ENCODE assay signal across 1 cellular context in the genomic region with DNA sequence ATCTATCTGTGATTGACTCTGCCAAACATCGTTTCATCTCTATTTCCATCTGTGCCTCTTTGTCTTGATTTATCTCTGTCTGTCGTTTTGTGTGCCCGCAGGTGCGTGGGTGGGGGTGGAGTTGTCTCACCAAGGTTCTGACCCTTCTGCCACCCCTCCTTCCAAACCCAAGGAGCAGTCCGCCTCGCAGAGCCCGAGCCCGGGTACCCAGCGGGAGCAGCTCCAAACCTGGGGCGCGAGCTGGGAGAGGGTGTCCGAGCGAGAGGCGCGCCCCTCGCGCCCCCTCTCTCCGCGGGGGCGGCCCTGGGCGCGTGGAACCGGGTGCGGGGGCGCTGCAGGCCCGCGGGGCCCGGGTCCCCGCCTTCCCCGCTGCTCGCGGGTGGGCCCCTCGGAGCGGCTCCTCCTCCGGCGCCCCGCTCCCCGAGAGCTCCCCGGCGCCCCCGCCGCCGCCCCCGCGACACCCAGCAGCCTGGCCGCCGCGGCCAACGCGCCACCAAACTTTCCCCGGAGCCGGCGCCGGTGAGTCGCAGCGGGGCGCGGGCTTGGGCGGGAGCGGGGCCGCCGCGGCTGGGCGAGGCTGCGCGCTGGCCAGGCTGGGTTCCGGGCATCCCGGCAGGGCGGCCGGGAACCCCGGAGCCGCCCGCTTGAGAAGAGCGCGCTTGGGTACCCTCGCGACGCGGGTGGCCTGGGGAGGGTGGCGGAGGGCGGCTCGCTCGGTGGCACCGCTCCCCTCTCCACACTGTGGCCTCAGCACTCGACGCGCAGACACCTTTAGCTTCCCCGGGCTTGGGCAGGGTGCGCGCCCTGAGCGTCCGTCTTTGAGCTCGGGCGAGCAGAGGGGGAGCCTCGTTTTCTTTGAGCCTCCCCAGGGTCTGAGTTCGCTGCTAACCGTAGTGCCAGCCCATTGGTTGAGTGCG.
TF ChIP-seq lines count a peak whose summit lies in the region.

A gene with protein sequence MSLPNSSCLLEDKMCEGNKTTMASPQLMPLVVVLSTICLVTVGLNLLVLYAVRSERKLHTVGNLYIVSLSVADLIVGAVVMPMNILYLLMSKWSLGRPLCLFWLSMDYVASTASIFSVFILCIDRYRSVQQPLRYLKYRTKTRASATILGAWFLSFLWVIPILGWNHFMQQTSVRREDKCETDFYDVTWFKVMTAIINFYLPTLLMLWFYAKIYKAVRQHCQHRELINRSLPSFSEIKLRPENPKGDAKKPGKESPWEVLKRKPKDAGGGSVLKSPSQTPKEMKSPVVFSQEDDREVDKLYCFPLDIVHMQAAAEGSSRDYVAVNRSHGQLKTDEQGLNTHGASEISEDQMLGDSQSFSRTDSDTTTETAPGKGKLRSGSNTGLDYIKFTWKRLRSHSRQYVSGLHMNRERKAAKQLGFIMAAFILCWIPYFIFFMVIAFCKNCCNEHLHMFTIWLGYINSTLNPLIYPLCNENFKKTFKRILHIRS (plus strand): TSS at position 458 of the 917 bp plus-strand sequence. CDS start 104,545 bp downstream, outside the sequence.

TF ChIP-seq in HepG2, 621 proteins besides CTCF, POLR2A, EP300 and RAD21:
- TF ChIP-seq, protein P1, sequence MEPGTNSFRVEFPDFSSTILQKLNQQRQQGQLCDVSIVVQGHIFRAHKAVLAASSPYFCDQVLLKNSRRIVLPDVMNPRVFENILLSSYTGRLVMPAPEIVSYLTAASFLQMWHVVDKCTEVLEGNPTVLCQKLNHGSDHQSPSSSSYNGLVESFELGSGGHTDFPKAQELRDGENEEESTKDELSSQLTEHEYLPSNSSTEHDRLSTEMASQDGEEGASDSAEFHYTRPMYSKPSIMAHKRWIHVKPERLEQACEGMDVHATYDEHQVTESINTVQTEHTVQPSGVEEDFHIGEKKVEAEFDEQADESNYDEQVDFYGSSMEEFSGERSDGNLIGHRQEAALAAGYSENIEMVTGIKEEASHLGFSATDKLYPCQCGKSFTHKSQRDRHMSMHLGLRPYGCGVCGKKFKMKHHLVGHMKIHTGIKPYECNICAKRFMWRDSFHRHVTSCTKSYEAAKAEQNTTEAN (CRISPR knock-in tag; conservative IDR thresholded peaks at IDR 0.05) = no peak
- TF ChIP-seq, protein P2, sequence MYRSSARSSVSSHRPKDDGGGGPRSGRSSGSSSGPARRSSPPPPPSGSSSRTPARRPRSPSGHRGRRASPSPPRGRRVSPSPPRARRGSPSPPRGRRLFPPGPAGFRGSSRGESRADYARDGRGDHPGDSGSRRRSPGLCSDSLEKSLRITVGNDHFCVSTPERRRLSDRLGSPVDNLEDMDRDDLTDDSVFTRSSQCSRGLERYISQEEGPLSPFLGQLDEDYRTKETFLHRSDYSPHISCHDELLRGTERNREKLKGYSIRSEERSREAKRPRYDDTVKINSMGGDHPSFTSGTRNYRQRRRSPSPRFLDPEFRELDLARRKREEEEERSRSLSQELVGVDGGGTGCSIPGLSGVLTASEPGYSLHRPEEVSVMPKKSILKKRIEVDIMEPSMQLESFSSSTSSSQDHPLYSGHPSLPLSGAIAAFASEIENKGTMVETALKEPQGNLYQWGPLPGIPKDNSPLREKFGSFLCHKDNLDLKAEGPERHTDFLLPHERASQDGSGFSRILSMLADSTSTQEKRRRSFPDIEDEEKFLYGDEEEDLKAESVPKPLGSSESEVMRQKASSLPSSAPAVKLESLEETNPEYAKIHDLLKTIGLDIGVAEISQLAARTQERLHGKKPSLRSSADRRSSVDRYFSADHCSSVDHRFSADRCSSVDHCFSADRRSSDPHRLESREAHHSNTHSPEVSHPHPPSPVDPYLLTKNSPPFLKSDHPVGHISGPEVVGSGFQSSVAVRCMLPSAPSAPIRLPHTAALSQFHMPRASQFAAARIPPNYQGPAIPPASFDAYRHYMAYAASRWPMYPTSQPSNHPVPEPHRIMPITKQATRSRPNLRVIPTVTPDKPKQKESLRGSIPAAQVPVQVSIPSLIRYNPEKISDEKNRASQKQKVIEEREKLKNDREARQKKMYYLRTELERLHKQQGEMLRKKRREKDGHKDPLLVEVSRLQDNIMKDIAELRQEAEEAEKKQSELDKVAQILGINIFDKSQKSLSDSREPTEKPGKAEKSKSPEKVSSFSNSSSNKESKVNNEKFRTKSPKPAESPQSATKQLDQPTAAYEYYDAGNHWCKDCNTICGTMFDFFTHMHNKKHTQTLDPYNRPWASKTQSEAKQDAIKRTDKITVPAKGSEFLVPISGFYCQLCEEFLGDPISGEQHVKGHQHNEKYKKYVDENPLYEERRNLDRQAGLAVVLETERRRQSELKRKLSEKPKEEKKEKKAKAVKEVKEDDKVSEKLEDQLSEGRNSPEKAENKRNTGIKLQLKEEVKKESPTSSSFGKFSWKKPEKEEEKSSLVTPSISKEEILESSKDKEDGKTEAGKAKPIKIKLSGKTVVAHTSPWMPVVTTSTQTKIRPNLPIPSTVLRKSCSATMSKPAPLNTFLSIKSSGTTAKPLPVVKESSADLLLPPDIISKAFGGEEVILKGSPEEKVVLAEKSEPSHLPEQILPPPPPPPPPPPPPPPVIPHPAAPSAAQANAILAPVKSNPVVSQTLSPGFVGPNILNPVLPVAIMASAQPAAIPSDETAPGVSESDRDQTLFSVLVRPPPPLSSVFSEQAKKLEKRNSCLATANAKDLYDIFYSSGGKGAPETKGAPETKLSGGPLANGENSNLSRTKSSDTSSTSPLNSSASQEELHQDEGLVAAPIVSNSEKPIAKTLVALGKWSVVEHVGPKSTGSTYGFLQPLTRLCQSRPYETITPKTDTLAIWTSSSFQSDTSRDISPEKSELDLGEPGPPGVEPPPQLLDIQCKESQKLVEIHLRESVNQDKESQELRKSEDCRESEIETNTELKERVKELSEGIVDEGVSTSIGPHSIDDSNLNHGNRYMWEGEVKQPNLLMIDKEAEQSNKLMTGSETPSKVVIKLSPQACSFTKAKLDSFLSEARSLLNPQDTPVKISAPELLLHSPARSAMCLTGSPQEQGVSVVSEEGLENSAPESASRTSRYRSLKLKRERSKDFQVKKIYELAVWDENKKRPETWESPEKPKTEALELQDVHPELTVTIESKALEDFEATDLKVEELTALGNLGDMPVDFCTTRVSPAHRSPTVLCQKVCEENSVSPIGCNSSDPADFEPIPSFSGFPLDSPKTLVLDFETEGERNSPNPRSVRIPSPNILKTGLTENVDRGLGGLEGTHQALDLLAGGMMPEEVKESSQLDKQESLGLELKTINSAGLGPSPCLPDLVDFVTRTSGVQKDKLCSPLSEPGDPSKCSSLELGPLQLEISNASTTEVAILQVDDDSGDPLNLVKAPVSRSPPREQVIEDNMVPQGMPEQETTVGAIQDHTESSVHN (CRISPR knock-in tag; IDR thresholded peaks at IDR 0.05) = no peak
- TF ChIP-seq ZNF629 (CRISPR knock-in tag; conservative IDR thresholded peaks at IDR 0.05) = no peak
- TF ChIP-seq, protein P3, sequence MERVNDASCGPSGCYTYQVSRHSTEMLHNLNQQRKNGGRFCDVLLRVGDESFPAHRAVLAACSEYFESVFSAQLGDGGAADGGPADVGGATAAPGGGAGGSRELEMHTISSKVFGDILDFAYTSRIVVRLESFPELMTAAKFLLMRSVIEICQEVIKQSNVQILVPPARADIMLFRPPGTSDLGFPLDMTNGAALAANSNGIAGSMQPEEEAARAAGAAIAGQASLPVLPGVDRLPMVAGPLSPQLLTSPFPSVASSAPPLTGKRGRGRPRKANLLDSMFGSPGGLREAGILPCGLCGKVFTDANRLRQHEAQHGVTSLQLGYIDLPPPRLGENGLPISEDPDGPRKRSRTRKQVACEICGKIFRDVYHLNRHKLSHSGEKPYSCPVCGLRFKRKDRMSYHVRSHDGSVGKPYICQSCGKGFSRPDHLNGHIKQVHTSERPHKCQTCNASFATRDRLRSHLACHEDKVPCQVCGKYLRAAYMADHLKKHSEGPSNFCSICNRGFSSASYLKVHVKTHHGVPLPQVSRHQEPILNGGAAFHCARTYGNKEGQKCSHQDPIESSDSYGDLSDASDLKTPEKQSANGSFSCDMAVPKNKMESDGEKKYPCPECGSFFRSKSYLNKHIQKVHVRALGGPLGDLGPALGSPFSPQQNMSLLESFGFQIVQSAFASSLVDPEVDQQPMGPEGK (CRISPR knock-in tag; IDR thresholded peaks at IDR 0.05) = no peak
- TF ChIP-seq MAFG (CRISPR knock-in tag; IDR thresholded peaks at IDR 0.05) = no peak
- no peak for TF ChIP-seq ZNF282 (IDR thresholded peaks at IDR 0.05; ENCODE audit: partially characterized antibody)
- TF ChIP-seq ZNF720 (CRISPR knock-in tag; IDR thresholded peaks at IDR 0.05) = no peak
- no peak for TF ChIP-seq IKZF4 (CRISPR knock-in tag; IDR thresholded peaks at IDR 0.05; ENCODE audit: borderline replicate concordance, low read depth, not compliant biosample characterization)
- TF ChIP-seq, protein P4, sequence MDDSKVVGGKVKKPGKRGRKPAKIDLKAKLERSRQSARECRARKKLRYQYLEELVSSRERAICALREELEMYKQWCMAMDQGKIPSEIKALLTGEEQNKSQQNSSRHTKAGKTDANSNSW (CRISPR knock-in tag; IDR thresholded peaks at IDR 0.05; ENCODE audit: borderline replicate concordance) = no peak
- TF ChIP-seq, protein P5, sequence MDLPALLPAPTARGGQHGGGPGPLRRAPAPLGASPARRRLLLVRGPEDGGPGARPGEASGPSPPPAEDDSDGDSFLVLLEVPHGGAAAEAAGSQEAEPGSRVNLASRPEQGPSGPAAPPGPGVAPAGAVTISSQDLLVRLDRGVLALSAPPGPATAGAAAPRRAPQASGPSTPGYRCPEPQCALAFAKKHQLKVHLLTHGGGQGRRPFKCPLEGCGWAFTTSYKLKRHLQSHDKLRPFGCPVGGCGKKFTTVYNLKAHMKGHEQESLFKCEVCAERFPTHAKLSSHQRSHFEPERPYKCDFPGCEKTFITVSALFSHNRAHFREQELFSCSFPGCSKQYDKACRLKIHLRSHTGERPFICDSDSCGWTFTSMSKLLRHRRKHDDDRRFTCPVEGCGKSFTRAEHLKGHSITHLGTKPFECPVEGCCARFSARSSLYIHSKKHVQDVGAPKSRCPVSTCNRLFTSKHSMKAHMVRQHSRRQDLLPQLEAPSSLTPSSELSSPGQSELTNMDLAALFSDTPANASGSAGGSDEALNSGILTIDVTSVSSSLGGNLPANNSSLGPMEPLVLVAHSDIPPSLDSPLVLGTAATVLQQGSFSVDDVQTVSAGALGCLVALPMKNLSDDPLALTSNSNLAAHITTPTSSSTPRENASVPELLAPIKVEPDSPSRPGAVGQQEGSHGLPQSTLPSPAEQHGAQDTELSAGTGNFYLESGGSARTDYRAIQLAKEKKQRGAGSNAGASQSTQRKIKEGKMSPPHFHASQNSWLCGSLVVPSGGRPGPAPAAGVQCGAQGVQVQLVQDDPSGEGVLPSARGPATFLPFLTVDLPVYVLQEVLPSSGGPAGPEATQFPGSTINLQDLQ (CRISPR knock-in tag; IDR thresholded peaks at IDR 0.05) = no peak
- no peak for TF ChIP-seq FOXP1 (IDR thresholded peaks at IDR 0.05)
- no peak for TF ChIP-seq FOXP1 (CRISPR knock-in tag; IDR thresholded peaks at IDR 0.05)
